Comparison of ENCODE assay signal across 1 cellular context in genomic region chr10:71863203-71863602, GRCh38.
TF ChIP-seq lines count a peak whose summit lies in the region.

No MANE protein-coding gene starts in this region.

TF ChIP-seq in K562, 482 proteins besides CTCF, POLR2A, EP300 and RAD21 (continued from another document):
- no peak for TF ChIP-seq MLX (CRISPR knock-in tag; conservative IDR thresholded peaks at IDR 0.05)
- peak; percentile 78 for TF ChIP-seq ZNF592 (IDR thresholded peaks at IDR 0.05)
- no peak for TF ChIP-seq NR2C1 (IDR thresholded peaks at IDR 0.05)
- TF ChIP-seq NR2C1 (tag; IDR thresholded peaks at IDR 0.05): peak; percentile 26; the same call in 1 of the 2 replicates
